In the genomic region with DNA sequence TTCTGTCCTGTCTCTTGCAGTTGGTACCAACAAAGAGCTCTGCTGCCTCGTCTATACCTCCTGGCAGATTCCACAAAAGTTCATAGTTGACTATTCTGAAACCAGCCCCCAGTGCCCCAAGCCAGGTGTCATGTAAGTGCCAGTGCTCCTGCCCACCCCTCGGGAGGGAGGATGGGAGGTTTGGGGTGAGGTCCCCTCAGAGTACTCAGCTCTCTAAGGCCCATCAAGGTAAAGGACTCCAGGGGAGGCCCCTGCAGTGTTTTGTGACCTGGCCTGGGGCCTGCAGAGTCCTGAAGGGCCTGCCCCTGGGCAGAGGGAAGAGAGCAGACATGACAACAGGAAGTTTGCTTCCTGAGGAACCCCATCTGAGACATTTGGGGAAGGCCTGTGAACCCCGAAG, we compare ENCODE assay signal across 21 cellular contexts. TPM values are rescaled to one million over a fixed set of nuclear protein-coding genes. Genes with fewer than 3 reads are reported as not detected.
DNase-seq lines count a peak whose midpoint lies in the region; ATAC-seq and TF ChIP-seq lines count a peak whose summit lies in the region.
"Had no signal": no experiment of that assay in that cellular context is flagged by ENCODE, and none has a peak within 500 bp of the region (broad histone marks: within the 10 kb centered on the region; RNA-seq: fewer than 3 reads in every experiment).

No MANE protein-coding gene starts in this region.

- DNase-seq in activated CD8-positive, alpha-beta memory T cell treated with anti-CD3 and anti-CD28 coated beads, Interleukin-2, amount 10 ng/mL, durations not matched to agents 7 days and 5 days = no peak
- no peak for DNase-seq in activated CD8-positive, alpha-beta memory T cell treated with anti-CD3 and anti-CD28 coated beads, Interleukin-2, amount 50 U/mL, for 48 hours
- DNase-seq in central memory CD8-positive, alpha-beta T cell (ENCODE audit: low spot score in 2 of 2) = no peak
- no peak for DNase-seq in natural killer cell
- no peak for DNase-seq in D341Med (ENCODE audit: low spot score)
- DNase-seq: 8988T; Calu3; CD4-positive, alpha-beta memory T cell; DMS 273 treated with DMSO at 0.1 percent for 48 hours; DMS53; DND-41; EL; HCEC 1CT had no signal

- no peak for ATAC-seq in activated CD8-positive, alpha-beta memory T cell treated with anti-CD3 and anti-CD28 coated beads, Interleukin-2, amount 10 ng/mL, durations not matched to agents 7 days and 5 days
- ATAC-seq in central memory CD8-positive, alpha-beta T cell (replicated peaks; ENCODE audit: extremely low read depth, poor library complexity, severe bottlenecking) = no peak
- ATAC-seq in natural killer cell (no peak), GM21619 (IDR thresholded peaks at IDR 0.05; ENCODE audit: unreplicated experiment) (no peak), GM18868 (IDR thresholded peaks at IDR 0.05; ENCODE audit: unreplicated experiment) (no peak)
- ATAC-seq: GM12878, GM23338 had no signal

- peak overlapping the region; percentile 48 for H3K27ac Mint-ChIP-seq in activated CD8-positive, alpha-beta memory T cell treated with anti-CD3 and anti-CD28 coated beads, Interleukin-2, amount 10 ng/mL, durations not matched to agents 7 days and 5 days
- peak overlapping the region; percentile 33 for H3K27ac Mint-ChIP-seq in central memory CD8-positive, alpha-beta T cell (ENCODE audit: low read depth)
- H3K27ac Mint-ChIP-seq in natural killer cell = peak overlapping the region; percentile 95 to 96
- H3K27ac Mint-ChIP-seq: CD4-positive, alpha-beta memory T cell; GM23338 had no signal

- CTCF ChIA-PET in activated CD8-positive, alpha-beta memory T cell treated with anti-CD3 and anti-CD28 coated beads, Interleukin-2, amount 10 ng/mL, durations not matched to agents 7 days and 5 days (lab: Charles Lee) = interaction anchor here (0.9 to 9.3 kb wide), 5 partner anchors 11 to 101 kb away, joined by 3 to 103 read pairs (median 16); no protein-coding TSS in a partner anchor

- TF ChIP-seq CTCF in natural killer cell (IDR thresholded peaks at IDR 0.05) = no peak

- H3K27me3 Mint-ChIP-seq in activated CD8-positive, alpha-beta memory T cell treated with anti-CD3 and anti-CD28 coated beads, Interleukin-2, amount 10 ng/mL, durations not matched to agents 7 days and 5 days = no peaks in the 10 kb centered on the region
- H3K27me3 Mint-ChIP-seq in central memory CD8-positive, alpha-beta T cell = no peaks in the 10 kb centered on the region
- no peaks in the 10 kb centered on the region for H3K27me3 Mint-ChIP-seq in natural killer cell (ENCODE audit: low read depth in 2 of 2)
- H3K27me3 Mint-ChIP-seq: CD4-positive, alpha-beta memory T cell had no signal

- H3K4me1 Mint-ChIP-seq in activated CD8-positive, alpha-beta memory T cell treated with anti-CD3 and anti-CD28 coated beads, Interleukin-2, amount 10 ng/mL, durations not matched to agents 7 days and 5 days = peaks cover 84% of the 10 kb centered on the region
- peaks cover 51% of the 10 kb centered on the region for H3K4me1 Mint-ChIP-seq in central memory CD8-positive, alpha-beta T cell
- peaks cover 90 to 93% of the 10 kb centered on the region in 2 donors for H3K4me1 Mint-ChIP-seq in natural killer cell
- H3K4me1 Mint-ChIP-seq: GM23338 had no signal

- intact Hi-C loops in natural killer cell (cut with micrococcal nuclease) = loop anchor here (5.0 kb wide), 1 partner anchor 77 kb away; no protein-coding TSS in a partner anchor

- no peak overlapping the region for H3K4me3 Mint-ChIP-seq in activated CD8-positive, alpha-beta memory T cell treated with anti-CD3 and anti-CD28 coated beads, Interleukin-2, amount 10 ng/mL, durations not matched to agents 7 days and 5 days
- peak overlapping the region; percentile 29 for H3K4me3 Mint-ChIP-seq in central memory CD8-positive, alpha-beta T cell
- no peak overlapping the region for H3K4me3 Mint-ChIP-seq in natural killer cell
- H3K4me3 Mint-ChIP-seq: CD14-positive monocyte; CD4-positive, alpha-beta memory T cell; GM23338 had no signal

- H3K9me3 Mint-ChIP-seq in activated CD8-positive, alpha-beta memory T cell treated with anti-CD3 and anti-CD28 coated beads, Interleukin-2, amount 10 ng/mL, durations not matched to agents 7 days and 5 days (ENCODE audit: low read depth) = no peaks in the 10 kb centered on the region
- no peaks in the 10 kb centered on the region for H3K9me3 Mint-ChIP-seq in central memory CD8-positive, alpha-beta T cell
- H3K9me3 Mint-ChIP-seq in natural killer cell = no peaks in the 10 kb centered on the region
- H3K9me3 Mint-ChIP-seq: CD14-positive monocyte; CD4-positive, alpha-beta memory T cell; GM23338 had no signal

- H3K36me3 Mint-ChIP-seq in activated CD8-positive, alpha-beta memory T cell treated with anti-CD3 and anti-CD28 coated beads, Interleukin-2, amount 10 ng/mL, durations not matched to agents 7 days and 5 days = peaks cover 4% of the 10 kb centered on the region
- H3K36me3 Mint-ChIP-seq in central memory CD8-positive, alpha-beta T cell (ENCODE audit: insufficient read depth) = peaks cover 6% of the 10 kb centered on the region
- no peaks in the 10 kb centered on the region for H3K36me3 Mint-ChIP-seq in natural killer cell
- H3K36me3 Mint-ChIP-seq: CD14-positive monocyte; CD4-positive, alpha-beta memory T cell had no signal

RNA-seq across cellular contexts. Expression of a gene that starts 6.4 kb away (rescaled TPM):
- not detected for total RNA-seq in activated CD8-positive, alpha-beta memory T cell treated with anti-CD3 and anti-CD28 coated beads, Interleukin-2, amount 10 ng/mL, durations not matched to agents 7 days and 5 days
- total RNA-seq in natural killer cell = under 1 TPM in 2 of 3 donors, not detected in 1; 0.54 to 0.55 TPM
- total RNA-seq: A673; Calu3; CD4-positive, alpha-beta memory T cell; G401; GM12878; GM23338; HT1080 had no signal

RNA-seq across cellular contexts. Expression of a gene that starts 19.5 kb away (rescaled TPM):
- 100 to 1,000 TPM in 1 of 2 experiments, 10 to 100 TPM in 1; 77.2 to 634 TPM for total RNA-seq in activated CD8-positive, alpha-beta memory T cell treated with anti-CD3 and anti-CD28 coated beads, Interleukin-2, amount 10 ng/mL, durations not matched to agents 7 days and 5 days
- 100 to 1,000 TPM; 381 to 547 (median 450) TPM for total RNA-seq in natural killer cell
- total RNA-seq: A673, Calu3, G401, GM23338, HT1080 had no signal

RNA-seq across cellular contexts. Expression of a gene that starts 33.2 kb away (rescaled TPM):
- total RNA-seq in activated CD8-positive, alpha-beta memory T cell treated with anti-CD3 and anti-CD28 coated beads, Interleukin-2, amount 10 ng/mL, durations not matched to agents 7 days and 5 days = 100 to 1,000 TPM in 1 of 2 experiments, 10 to 100 TPM in 1; 66.7 to 367 TPM
- total RNA-seq in natural killer cell = 100 to 1,000 TPM; 360 to 532 (median 476) TPM
- total RNA-seq: A673, Calu3, G401, GM23338, HT1080 had no signal

RNA-seq across cellular contexts. Expression of a gene that starts 52.7 kb away (rescaled TPM):
- total RNA-seq in activated CD8-positive, alpha-beta memory T cell treated with anti-CD3 and anti-CD28 coated beads, Interleukin-2, amount 10 ng/mL, durations not matched to agents 7 days and 5 days = under 1 TPM in 1 of 2 experiments, not detected in 1; 0.82 TPM
- under 1 TPM in 2 of 3 donors, not detected in 1; 0.68 to 0.80 TPM for total RNA-seq in natural killer cell
- total RNA-seq: A673; Calu3; CD4-positive, alpha-beta memory T cell; G401; GM23338; HT1080 had no signal

Comparison
In these comparisons a context has a peak if more than half of its experiments do, and no peak if none do; other contexts are left out.
1. H3K27ac Mint-ChIP-seq: peak in every context shown above with its lines; median percentile 96 in natural killer cell; 48 in activated CD8-positive, alpha-beta memory T cell treated with anti-CD3 and anti-CD28 coated beads, Interleukin-2, amount 10 ng/mL, durations not matched to agents 7 days and 5 days; 33 in central memory CD8-positive, alpha-beta T cell.